ENCODE assay signal across 7 cellular contexts in the genomic region with DNA sequence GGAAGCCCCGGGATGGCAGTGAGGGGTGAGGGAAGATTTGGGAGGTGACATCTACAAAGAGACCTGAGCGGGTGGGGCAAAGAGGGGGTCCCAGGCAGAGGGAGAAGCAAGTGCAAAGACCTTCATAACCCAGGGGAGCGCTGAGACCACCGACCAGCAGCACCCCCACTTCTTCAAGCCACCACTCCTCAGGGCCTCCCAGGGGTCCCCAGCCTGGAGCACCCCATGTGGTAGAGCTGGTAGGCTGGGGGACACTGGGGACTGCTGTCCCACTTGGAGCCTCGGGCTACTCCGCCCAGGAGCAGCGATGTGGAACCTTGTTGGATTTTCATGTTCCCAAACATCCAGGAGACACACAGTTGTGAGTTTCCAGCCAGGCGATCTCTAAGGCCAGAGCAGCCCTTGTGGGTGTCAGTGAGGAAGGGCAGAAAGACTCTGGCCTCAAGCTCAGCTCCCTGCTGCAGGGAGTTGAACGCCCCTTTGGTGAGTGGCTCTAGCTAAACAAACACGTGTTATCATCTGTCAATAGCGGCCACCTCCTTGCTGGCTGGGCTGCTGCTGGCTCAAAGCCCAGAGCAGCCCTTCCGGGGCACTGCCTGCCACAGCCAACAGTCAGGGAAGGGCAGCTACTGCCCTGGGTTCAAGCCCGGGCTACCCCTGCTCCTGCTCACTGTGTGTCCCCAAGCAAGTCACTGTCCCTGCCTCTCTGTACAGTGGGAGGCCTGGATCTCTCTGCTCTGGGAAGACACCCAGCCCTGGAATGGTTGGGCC. TPM values are rescaled to one million over a fixed set of nuclear protein-coding genes. Genes with fewer than 3 reads are reported as not detected.
DNase-seq lines count a peak whose midpoint lies in the region; TF ChIP-seq lines count a peak whose summit lies in the region.

No MANE protein-coding gene starts in this region.

- H3K4me3 ChIP-seq in cardiac muscle cell: no peak overlapping the region
- H3K4me3 ChIP-seq in transverse colon: no peak overlapping the region
- H3K4me3 ChIP-seq in smooth muscle cell: no peak overlapping the region

- intact Hi-C loops in transverse colon (cut with DNase I; ENCODE audit: low total_unique reads): no loop called here

- H3K9me3 ChIP-seq in cardiac muscle cell (ENCODE audit: low read depth): no peaks in the 10 kb centered on the region
- no peaks in the 10 kb centered on the region for H3K9me3 ChIP-seq in transverse colon
- H3K9me3 ChIP-seq in smooth muscle cell (replicated peaks; ENCODE audit: low read depth): no peaks in the 10 kb centered on the region

- no peak overlapping the region for H3K4me3 Mint-ChIP-seq in nephron progenitor cell

- H3F3A ChIP-seq in smooth muscle cell (ENCODE audit: low read depth): no peaks in the 10 kb centered on the region

- H3K27ac ChIP-seq in cardiac muscle cell: peak overlapping the region; percentile 50
- H3K27ac ChIP-seq in transverse colon: peak overlapping the region; percentile 86 to 92 (median 89)
- H3K27ac ChIP-seq in smooth muscle cell (ENCODE audit: low read depth): no peak overlapping the region

- DNase-seq in HuH-7.5 (ENCODE audit: low spot score): peak; percentile 100
- peak; percentile 58 to 86 for DNase-seq in cardiac muscle cell (ENCODE audit: low read depth in 1 of 2, low spot score in 1 of 2)
- DNase-seq in transverse colon: peak; percentile 84
- no peak for DNase-seq in smooth muscle cell (lab: John Stamatoyannopoulos, UW; ENCODE audit: unreplicated experiment)
- DNase-seq in nephron progenitor cell: no peak
- DNase-seq in NOMO-1 (lab: John Stamatoyannopoulos, UW; ENCODE audit: unreplicated experiment in 2 of 2): no peak

- TF ChIP-seq POLR2A in transverse colon (IDR thresholded peaks at IDR 0.05): peak; percentile 91

- TF ChIP-seq EP300 in transverse colon (IDR thresholded peaks at IDR 0.05; ENCODE audit: low read depth): no peak

- H2AFZ ChIP-seq in smooth muscle cell (ENCODE audit: low read depth): no peak overlapping the region

- TF ChIP-seq CTCF in cardiac muscle cell (IDR thresholded peaks at IDR 0.05; ENCODE audit: low read depth, low read length) (no peak), transverse colon (IDR thresholded peaks at IDR 0.05) (no peak), smooth muscle cell (IDR thresholded peaks at IDR 0.05; ENCODE audit: borderline replicate concordance, insufficient read depth, poor library complexity, severe bottlenecking) (no peak), nephron progenitor cell (IDR thresholded peaks at IDR 0.05) (no peak)

- no peaks in the 10 kb centered on the region for H3K36me3 ChIP-seq in cardiac muscle cell
- H3K36me3 ChIP-seq in transverse colon: no peaks in the 10 kb centered on the region
- no peaks in the 10 kb centered on the region for H3K36me3 ChIP-seq in smooth muscle cell (ENCODE audit: low read depth)

- no peak overlapping the region for H3K4me2 ChIP-seq in smooth muscle cell

- H3K4me1 ChIP-seq in cardiac muscle cell (ENCODE audit: low read depth) (peaks cover 10% of the 10 kb centered on the region), transverse colon (peaks cover 16 to 46% (median 23%) of the 10 kb centered on the region in 4 donors), smooth muscle cell (ENCODE audit: low read depth) (no peaks in the 10 kb centered on the region)

- no peaks in the 10 kb centered on the region for H3K36me3 Mint-ChIP-seq in nephron progenitor cell (ENCODE audit: low read depth)

- no peak overlapping the region for H3K9ac ChIP-seq in smooth muscle cell (ENCODE audit: low read depth)

- H3K79me2 ChIP-seq in smooth muscle cell (ENCODE audit: low read depth): no peaks in the 10 kb centered on the region

- in situ Hi-C loops in transverse colon (cut with MboI; ENCODE audit: low pct_ligation_motif_present in 1 of 4, low pct_unique_long_range_greater_than_20kb in 1 of 4, low sequenced_read_pairs in 3 of 4): no loop called here

- H3K27ac Mint-ChIP-seq in nephron progenitor cell: no peak overlapping the region

- H3K27me3 Mint-ChIP-seq in nephron progenitor cell (ENCODE audit: low read depth, poor library complexity): peaks cover 7% of the 10 kb centered on the region

- H3K27me3 ChIP-seq in cardiac muscle cell (no peaks in the 10 kb centered on the region), transverse colon (no peaks in the 10 kb centered on the region), smooth muscle cell (ENCODE audit: low read depth) (no peaks in the 10 kb centered on the region)

- no peaks in the 10 kb centered on the region for H3K9me3 Mint-ChIP-seq in nephron progenitor cell

- peaks cover 15% of the 10 kb centered on the region for H3K4me1 Mint-ChIP-seq in nephron progenitor cell

- H4K20me1 ChIP-seq in smooth muscle cell (ENCODE audit: low read depth): no peaks in the 10 kb centered on the region

- WGBS in transverse colon (ENCODE audit: low coverage in 1 of 2), 2 donors: 39% methylated on average over 13 of the region's 13 CpGs; no CpG with 5 or more reads in 1 of the 2 donors
- 65% methylated on average over 13 of the region's 13 CpGs for WGBS in smooth muscle cell (ENCODE audit: low lambda C conversion rate)

TF ChIP-seq in PFSK-1, 5 proteins besides CTCF, POLR2A, EP300 and RAD21:
- peak; percentile 54; the same call in 1 of the 2 replicates for TF ChIP-seq SIN3A (IDR thresholded peaks at IDR 0.05; ENCODE audit: borderline replicate concordance, insufficient read depth, low read length)
- no peak for TF ChIP-seq TAF1 (IDR thresholded peaks at IDR 0.05; ENCODE audit: borderline replicate concordance, insufficient read depth, low read length)
TF ChIP-seq in PFSK-1: peak in this region for 1.

RNA-seq across cellular contexts. Expression of gene CHKA, which starts 25.7 kb away (rescaled TPM):
- 30.6 TPM for polyA plus RNA-seq in PFSK-1 (2012; ENCODE audit: insufficient read length, low read depth)
- total RNA-seq in cardiac muscle cell (49.2 and 143 TPM in 2 replicates), transverse colon (100 to 1,000 TPM in 3 of 4 donors, 10 to 100 TPM in 1; 41.6 to 253 (median 121) TPM), smooth muscle cell (15.9 and 31.1 TPM in 2 replicates)
- polyA plus RNA-seq in cardiac muscle cell (37.6 and 41.3 TPM in 2 replicates), smooth muscle cell (19.9 and 21.7 TPM in 2 replicates)

Comparison
In these comparisons a context has a peak if more than half of its experiments do, and no peak if none do; other contexts are left out.
1. DNase-seq: peak in HuH-7.5 (single experiment), cardiac muscle cell (2 of 2) and transverse colon (single experiment); none in smooth muscle cell (single experiment), nephron progenitor cell (single experiment) and NOMO-1 (0 of 2).